ENCODE assay signal across 15 cellular contexts in genomic region chr21:34483427-34483826, GRCh38. TPM values are rescaled to one million over a fixed set of nuclear protein-coding genes. Genes with fewer than 3 reads are reported as not detected.
"Had no signal": no experiment of that assay in that cellular context is flagged by ENCODE, and none has a peak within 500 bp of the region (broad histone marks: within the 10 kb centered on the region; RNA-seq: fewer than 3 reads in every experiment).

No MANE protein-coding gene starts in this region.

RNA-seq across cellular contexts. Expression of gene KCNE1, which starts 28.6 kb away (rescaled TPM):
- total RNA-seq: epithelial cell of proximal tubule had no signal

RNA-seq across cellular contexts. Expression of gene SMIM34, which starts 59.7 kb away (rescaled TPM):
- total RNA-seq: activated CD4-positive, alpha-beta memory T cell treated with anti-CD3 and anti-CD28 coated beads, Interleukin-2, amount 10 ng/mL, durations not matched to agents 7 days and 5 days; activated CD4-positive, alpha-beta T cell treated with anti-CD3 and anti-CD28 coated beads, Interleukin-2, amount 10 ng/mL, durations not matched to agents 7 days and 5 days; activated naive CD4-positive, alpha-beta T cell treated with anti-CD3 and anti-CD28 coated beads, Interleukin-2, amount 50 U/mL, for 72 hours; activated naive CD8-positive, alpha-beta T cell treated with anti-CD3 and anti-CD28 coated beads, Interleukin-2, amount 10 ng/mL, durations not matched to agents 7 days and 5 days; activated T-cell treated with anti-CD3 and anti-CD28 coated beads, Interleukin-2, amount 50 U/mL, for 72 hours; ascending aorta; cerebellum; endodermal cell; epithelial cell of proximal tubule; esophagus muscularis mucosa; gastroesophageal sphincter; glomerular endothelial cell; T-cell; T-helper 2 cell treated with Interferon-gamma antibody and Interleukin-4, amounts not matched to agents 100 ng/mL and 5 ng/mL, for 36 hours; WTC11 had no signal
